11 cellular contexts compared by ENCODE assay signal in genomic region chr6:22290045-22290444, GRCh38. TPM values are rescaled to one million over a fixed set of nuclear protein-coding genes. Genes with fewer than 3 reads are reported as not detected.
"Had no signal": no experiment of that assay in that cellular context is flagged by ENCODE, and none has a peak within 500 bp of the region (broad histone marks: within the 10 kb centered on the region; RNA-seq: fewer than 3 reads in every experiment).

No MANE protein-coding gene starts in this region.

- H3K4me1 ChIP-seq: HAP-1 had no signal

- H3K9me3 ChIP-seq: HAP-1 had no signal

- H3K27me3 Mint-ChIP-seq: IgD-negative memory B cell had no signal

- DNase-seq: GM23248, HFFc6, KBM-7 had no signal

- FAIRE-seq: H54, HepG2 had no signal

- H3K27ac Mint-ChIP-seq: HFFc6, IgD-negative memory B cell had no signal

- H2AFZ ChIP-seq: GM23248 had no signal

- ATAC-seq: HCT116, HepG2 had no signal

- H3K27ac ChIP-seq: GM23248, HL-60 had no signal

- H3K9ac ChIP-seq: GM23248 had no signal

- H3K4me3 ChIP-seq: GM23248, HAP-1 had no signal

- H3K36me3 Mint-ChIP-seq: IgD-negative memory B cell had no signal

- H3K4me3 Mint-ChIP-seq: HFFc6, IgD-negative memory B cell had no signal

- H3K36me3 ChIP-seq: HAP-1 had no signal

RNA-seq across cellular contexts. Expression of gene PRL, which starts 6.8 kb away (rescaled TPM):
- total RNA-seq: GM23248, H1, HepG2, HFFc6, HT1080 had no signal
- polyA plus RNA-seq: H1, HepG2, IgD-negative memory B cell had no signal
